ENCODE assay signal across 13 cellular contexts in genomic region chr9:72351538-72352453, GRCh38. TPM values are rescaled to one million over a fixed set of nuclear protein-coding genes. Genes with fewer than 3 reads are reported as not detected.
DNase-seq lines count a peak whose midpoint lies in the region; ATAC-seq and TF ChIP-seq lines count a peak whose summit lies in the region.
"Had no signal": no experiment of that assay in that cellular context is flagged by ENCODE, and none has a peak within 500 bp of the region (broad histone marks: within the 10 kb centered on the region; RNA-seq: fewer than 3 reads in every experiment).

No MANE protein-coding gene starts in this region.

- no peak overlapping the region for H3K27ac ChIP-seq in CD4-positive, alpha-beta T cell (ENCODE audit: low read depth, low read length)
- H3K27ac ChIP-seq in Peyer's patch, result no peak overlapping the region
- H3K27ac ChIP-seq: adrenal gland, suprapubic skin had no signal

- peak overlapping the region; percentile 20 for H3K27ac Mint-ChIP-seq in CD4-positive, alpha-beta T cell
- peak overlapping the region; percentile 74 for H3K27ac Mint-ChIP-seq in central memory CD8-positive, alpha-beta T cell (ENCODE audit: low read depth)

- no peak for DNase-seq in CD4-positive, alpha-beta T cell
- peak; percentile 86 for DNase-seq in HT1080 (ENCODE audit: low read depth)
- DNase-seq in central memory CD8-positive, alpha-beta T cell (ENCODE audit: low spot score in 2 of 2), result no peak
- DNase-seq in kidney tubule cell (ENCODE audit: low spot score), result peak; percentile 83
- no peak for DNase-seq in Peyer's patch
- no peak for DNase-seq in activated CD8-positive, alpha-beta memory T cell treated with anti-CD3 and anti-CD28 coated beads for 24 hours
- DNase-seq: islet precursor cell, NCI-H2107, SHP77 had no signal

- no peaks in the 10 kb centered on the region for H3K9me3 ChIP-seq in CD4-positive, alpha-beta T cell (ENCODE audit: control insufficient read depth, low read length)
- H3K9me3 ChIP-seq in Peyer's patch, result no peaks in the 10 kb centered on the region
- H3K9me3 ChIP-seq: adrenal gland, suprapubic skin had no signal

- H3K4me1 ChIP-seq in Peyer's patch, result peaks cover 0 to 16% (median 0%) of the 10 kb centered on the region in 4 donors

- H3K9me3 Mint-ChIP-seq in CD4-positive, alpha-beta T cell, result no peaks in the 10 kb centered on the region
- H3K9me3 Mint-ChIP-seq in central memory CD8-positive, alpha-beta T cell, result no peaks in the 10 kb centered on the region

- ATAC-seq in CD4-positive, alpha-beta T cell (ENCODE audit: poor library complexity), result no peak
- no peak for ATAC-seq in central memory CD8-positive, alpha-beta T cell (replicated peaks; ENCODE audit: extremely low read depth, poor library complexity, severe bottlenecking)
- ATAC-seq in HG03135 (IDR thresholded peaks at IDR 0.05; ENCODE audit: unreplicated experiment) (no peak), GM19351 (IDR thresholded peaks at IDR 0.05; ENCODE audit: unreplicated experiment) (no peak)

- H3K27me3 ChIP-seq in CD4-positive, alpha-beta T cell (ENCODE audit: control insufficient read depth, insufficient read depth, low read length), result no peaks in the 10 kb centered on the region
- H3K27me3 ChIP-seq in Peyer's patch, result no peaks in the 10 kb centered on the region
- H3K27me3 ChIP-seq: adrenal gland, suprapubic skin had no signal

- H3K4me3 ChIP-seq in Peyer's patch, result no peak overlapping the region
- H3K4me3 ChIP-seq: adrenal gland, suprapubic skin had no signal

- intact Hi-C loops in CD4-positive, alpha-beta T cell (cut with DNase I, micrococcal nuclease), result loop anchor here in 1 of 2 experiments (10.0 kb wide), 1 partner anchor 813 kb away; no protein-coding TSS in a partner anchor

- peaks cover 0 to 27% (median 0%) of the 10 kb centered on the region in 3 donors for H3K36me3 ChIP-seq in Peyer's patch

- CTCF ChIA-PET in CD4-positive, alpha-beta T cell (lab: Charles Lee), result interaction anchor here (1.6 kb wide), 1 partner anchor 14 kb away, joined by 3 read pairs; no protein-coding TSS in a partner anchor

- H3K4me1 Mint-ChIP-seq in CD4-positive, alpha-beta T cell (ENCODE audit: low read depth), result peaks cover 22% of the 10 kb centered on the region
- H3K4me1 Mint-ChIP-seq in central memory CD8-positive, alpha-beta T cell, result peaks cover 8% of the 10 kb centered on the region

- peaks cover 53% of the 10 kb centered on the region for H3K36me3 Mint-ChIP-seq in CD4-positive, alpha-beta T cell (ENCODE audit: low read depth)
- peaks cover 41% of the 10 kb centered on the region for H3K36me3 Mint-ChIP-seq in central memory CD8-positive, alpha-beta T cell (ENCODE audit: insufficient read depth)

- H3K4me3 Mint-ChIP-seq in CD4-positive, alpha-beta T cell, result no peak overlapping the region
- H3K4me3 Mint-ChIP-seq in central memory CD8-positive, alpha-beta T cell, result no peak overlapping the region

- TF ChIP-seq CTCF in CD4-positive, alpha-beta T cell (IDR thresholded peaks at IDR 0.05), result no peak
- no peak for TF ChIP-seq CTCF in Peyer's patch (IDR thresholded peaks at IDR 0.05)

- H3K27me3 Mint-ChIP-seq in CD4-positive, alpha-beta T cell, result no peaks in the 10 kb centered on the region
- H3K27me3 Mint-ChIP-seq in central memory CD8-positive, alpha-beta T cell, result no peaks in the 10 kb centered on the region

- no peak for TF ChIP-seq POLR2A in Peyer's patch (IDR thresholded peaks at IDR 0.05)

- POLR2A ChIA-PET in CD4-positive, alpha-beta T cell (lab: Charles Lee), result interaction anchor here (1.6 to 2.3 kb wide), 2 partner anchors 11 to 14 kb away, joined by 6 to 7 read pairs; partner anchors contain the start of gene ZFAND5

RNA-seq across cellular contexts. Expression of gene ZFAND5, which starts 13.2 kb away (rescaled TPM):
- total RNA-seq in CD4-positive, alpha-beta T cell, result 100 to 1,000 TPM; 368 TPM
- 93.4 and 112 TPM in 2 replicates for total RNA-seq in HT1080 (2014; rRNA removed; shearing (Covaris generic))
- 110 and 120 TPM in 2 replicates for polyA plus RNA-seq in HT1080 (2015; cell fraction: cytosol; rRNA removed)
- polyA plus RNA-seq in HT1080 (2015; cell fraction: nucleus; rRNA removed), result 138 and 149 TPM in 2 replicates
- total RNA-seq in Peyer's patch, result 100 to 1,000 TPM in 3 of 4 donors, 10 to 100 TPM in 1; 69.0 to 272 (median 135) TPM

Comparison
In these comparisons a context has a peak if more than half of its experiments do, and no peak if none do; other contexts are left out.
1. DNase-seq: peak in HT1080 (single experiment) and kidney tubule cell (single experiment); none in CD4-positive, alpha-beta T cell (0 of 10), central memory CD8-positive, alpha-beta T cell (0 of 2), Peyer's patch (0 of 3) and activated CD8-positive, alpha-beta memory T cell treated with anti-CD3 and anti-CD28 coated beads for 24 hours (single experiment).